Comparison of ENCODE assay signal across 15 cellular contexts in genomic region chr9:19162956-19163355, GRCh38. TPM values are rescaled to one million over a fixed set of nuclear protein-coding genes. Genes with fewer than 3 reads are reported as not detected.
DNase-seq lines count a peak whose midpoint lies in the region; ATAC-seq and TF ChIP-seq lines count a peak whose summit lies in the region.
"Had no signal": no experiment of that assay in that cellular context is flagged by ENCODE, and none has a peak within 500 bp of the region (broad histone marks: within the 10 kb centered on the region; RNA-seq: fewer than 3 reads in every experiment).

No MANE protein-coding gene starts in this region.

- H3K9me3 ChIP-seq in subcutaneous abdominal adipose tissue (ENCODE audit: control insufficient read depth in 5 of 5, low read length in 5 of 5): no peaks in the 10 kb centered on the region
- H3K9me3 ChIP-seq in colonic mucosa: no peaks in the 10 kb centered on the region
- H3K9me3 ChIP-seq: SJSA1 had no signal

- H3K27ac ChIP-seq in subcutaneous abdominal adipose tissue (ENCODE audit: low read depth, low read length) (peak overlapping the region; percentile 95), colonic mucosa (no peak overlapping the region)

- peaks cover 20% of the 10 kb centered on the region for H3K4me1 Mint-ChIP-seq in activated naive CD4-positive, alpha-beta T cell treated with anti-CD3 and anti-CD28 coated beads for 36 hours (ENCODE audit: low read depth)
- H3K4me1 Mint-ChIP-seq: brain had no signal

- no peak overlapping the region for H3K4me3 Mint-ChIP-seq in activated naive CD4-positive, alpha-beta T cell treated with anti-CD3 and anti-CD28 coated beads for 36 hours
- H3K4me3 Mint-ChIP-seq: activated B cell treated with CpG ODN at 0.5 μM for 24 hours, brain, H9 had no signal

- in situ Hi-C loops in KBM-7 (cut with MboI; ENCODE audit: low pct_unique_long_range_greater_than_20kb, low sequenced_read_pairs): no loop called here

- ATAC-seq in left cardiac atrium (peak in 1 of 2 donors; percentile 43), left lobe of liver (no peak)

- H3K4me1 ChIP-seq in subcutaneous abdominal adipose tissue (ENCODE audit: control insufficient read depth in 5 of 5, insufficient read depth in 5 of 5, low read length in 5 of 5) (peaks cover 6 to 18% (median 16%) of the 10 kb centered on the region in 5 donors), colonic mucosa (no peaks in the 10 kb centered on the region)

- DNase-seq in KBM-7 (peak; percentile 41), amniotic epithelial cell (ENCODE audit: low read depth) (peak; percentile 90), left cardiac atrium (peak; percentile 65), left lobe of liver (ENCODE audit: low spot score) (no peak), colonic mucosa (no peak)
- no peak for DNase-seq in activated naive CD4-positive, alpha-beta T cell treated with anti-CD3 and anti-CD28 coated beads for 36 hours
- DNase-seq: activated B cell treated with CpG ODN at 0.5 μM for 24 hours; activated T-cell treated with anti-CD3 and anti-CD28 coated beads, Interleukin-2, amount 50 U/mL, for 48 hours; H9; NCI-H446 treated with DMSO at 0.1 percent for 48 hours; stimulated activated CD4-positive, alpha-beta T cell treated with anti-CD3 and anti-CD28 coated beads, Interleukin-4, amount 100 ng/mL, for 24 hours had no signal

- H3K27me3 ChIP-seq in subcutaneous abdominal adipose tissue (ENCODE audit: control insufficient read depth in 5 of 5, insufficient read depth in 4 of 5, low read length in 5 of 5) (no peaks in the 10 kb centered on the region), colonic mucosa (no peaks in the 10 kb centered on the region)
- H3K27me3 ChIP-seq: SJSA1 had no signal

- H3K4me3 ChIP-seq in subcutaneous abdominal adipose tissue (ENCODE audit: low read depth in 1 of 5, low read length in 5 of 5) (no peak overlapping the region), colonic mucosa (no peak overlapping the region)
- H3K4me3 ChIP-seq: SJSA1 had no signal

- H3K9ac ChIP-seq in subcutaneous abdominal adipose tissue (ENCODE audit: low read length in 5 of 5) (no peak overlapping the region), colonic mucosa (ENCODE audit: low read depth in 2 of 2, low read length in 2 of 2) (no peak overlapping the region)

- no peak for TF ChIP-seq CTCF in colonic mucosa (IDR thresholded peaks at IDR 0.05)

- CTCF ChIA-PET in activated naive CD4-positive, alpha-beta T cell treated with anti-CD3 and anti-CD28 coated beads for 36 hours (lab: Charles Lee): interaction anchor here (0.6 to 3.6 kb wide), 6 partner anchors 9 to 114 kb away, joined by 3 to 18 read pairs (median 5); partner anchors contain the start of gene RRAGA

- no peaks in the 10 kb centered on the region for H3K27me3 Mint-ChIP-seq in activated naive CD4-positive, alpha-beta T cell treated with anti-CD3 and anti-CD28 coated beads for 36 hours (ENCODE audit: low read depth)
- H3K27me3 Mint-ChIP-seq: activated B cell treated with CpG ODN at 0.5 μM for 24 hours, brain, progenitor cell of endocrine pancreas had no signal

- H3K27ac Mint-ChIP-seq in activated naive CD4-positive, alpha-beta T cell treated with anti-CD3 and anti-CD28 coated beads for 36 hours: no peak overlapping the region
- H3K27ac Mint-ChIP-seq: activated B cell treated with CpG ODN at 0.5 μM for 24 hours, brain, H9 had no signal

- intact Hi-C loops in left cardiac atrium (cut with DNase I): loop anchor here in 1 of 2 donors (2.0 kb wide), 1 partner anchor 42 kb away; no protein-coding TSS in a partner anchor
- intact Hi-C loops in activated naive CD4-positive, alpha-beta T cell treated with anti-CD3 and anti-CD28 coated beads for 36 hours (cut with micrococcal nuclease): loop anchor here (5.0 kb wide), 1 partner anchor 1519 kb away; the partner anchor contains the start of gene FOCAD
- intact Hi-C loops in colonic mucosa (cut with DNase I): no loop called here

- peaks cover 1% of the 10 kb centered on the region for H3K36me3 Mint-ChIP-seq in activated naive CD4-positive, alpha-beta T cell treated with anti-CD3 and anti-CD28 coated beads for 36 hours (ENCODE audit: low read depth)
- H3K36me3 Mint-ChIP-seq: brain had no signal

- no peaks in the 10 kb centered on the region for H3K36me3 ChIP-seq in subcutaneous abdominal adipose tissue (ENCODE audit: control insufficient read depth in 5 of 5, insufficient read depth in 5 of 5, low read length in 5 of 5)
- no peaks in the 10 kb centered on the region for H3K36me3 ChIP-seq in colonic mucosa
- H3K36me3 ChIP-seq: SJSA1 had no signal

- H3K9me3 Mint-ChIP-seq in activated naive CD4-positive, alpha-beta T cell treated with anti-CD3 and anti-CD28 coated beads for 36 hours: peaks cover 2% of the 10 kb centered on the region

RNA-seq across cellular contexts. Expression of gene PLIN2, which starts 35.7 kb away (rescaled TPM):
- total RNA-seq in left cardiac atrium (100 to 1,000 TPM in 1 of 2 donors, 10 to 100 TPM in 1; 77.5 to 392 TPM), left lobe of liver (281 TPM), colonic mucosa (10 to 100 TPM; 58.1 to 88.0 TPM)
- 10 to 100 TPM; 31.3 to 34.8 TPM for total RNA-seq in activated naive CD4-positive, alpha-beta T cell treated with anti-CD3 and anti-CD28 coated beads for 36 hours

Comparison
In these comparisons a context has a peak if more than half of its experiments do, and no peak if none do; other contexts are left out.
1. DNase-seq: peak in KBM-7 (single experiment), amniotic epithelial cell (single experiment) and left cardiac atrium (single experiment); none in left lobe of liver (single experiment), activated naive CD4-positive, alpha-beta T cell treated with anti-CD3 and anti-CD28 coated beads for 36 hours (single experiment) and colonic mucosa (single experiment).